ENCODE assay signal across 8 cellular contexts in genomic region chr1:154972213-154972516, GRCh38. TPM values are rescaled to one million over a fixed set of nuclear protein-coding genes. Genes with fewer than 3 reads are reported as not detected.
A peak's percentile ranks its signal among the peaks of the same experiment; 100 is the strongest.
DNase-seq lines count a peak whose midpoint lies in the region; ATAC-seq, FAIRE-seq and TF ChIP-seq lines count a peak whose summit lies in the region.

No MANE protein-coding gene starts in this region.

- peak overlapping the region; percentile 100 for H3K27ac ChIP-seq in HUES64 (ENCODE audit: low read depth, low read length)
- H3K27ac ChIP-seq in stomach, result peak overlapping the region; percentile 96 to 100 (median 99)

- H3K4me3 ChIP-seq in HUES64 (ENCODE audit: low read length) (peak overlapping the region; percentile 81), iPS-18c (ENCODE audit: insufficient read depth, low read depth, low read length) (peak overlapping the region; percentile 15; the same call in 1 of the 2 replicates), stomach (peak overlapping the region in 3 of 4 donors; percentile 7 to 70 (median 64))

- no peak for DNase-seq in activated naive CD8-positive, alpha-beta T cell treated with anti-CD3 and anti-CD28 coated beads, Interleukin-2, amount 10 ng/mL, durations not matched to agents 7 days and 5 days
- DNase-seq in stomach (no peak), MV-4-11 (lab: John Stamatoyannopoulos, UW) (no peak), Calu3 (no peak), GM19239 (ENCODE audit: insufficient read length, low spot score) (no peak), NCI-H1092 treated with DMSO at 0.1 percent for 48 hours (lab: John Stamatoyannopoulos, UW) (no peak)

- no TSS peak for BruUV-seq in Calu3 (replicated peaks; lab: Mats Ljungman, UMichigan)

- no peaks in the 10 kb centered on the region for H3K9me3 Mint-ChIP-seq in activated naive CD8-positive, alpha-beta T cell treated with anti-CD3 and anti-CD28 coated beads, Interleukin-2, amount 10 ng/mL, durations not matched to agents 7 days and 5 days
- H3K9me3 Mint-ChIP-seq in Calu3 (ENCODE audit: low read depth, unreplicated experiment), result no peaks in the 10 kb centered on the region

- CTCF ChIA-PET in Calu3 (lab: Charles Lee), result interaction anchor here (0.5 to 1.8 kb wide), 7 partner anchors 11 to 269 kb away, joined by 3 to 12 read pairs (median 5); partner anchors contain the start of gene PYGO2

- H3K9ac ChIP-seq in HUES64 (ENCODE audit: low read depth, low read length), result peak overlapping the region; percentile 90

- peak overlapping the region; percentile 46 for H3K27ac Mint-ChIP-seq in activated naive CD8-positive, alpha-beta T cell treated with anti-CD3 and anti-CD28 coated beads, Interleukin-2, amount 10 ng/mL, durations not matched to agents 7 days and 5 days
- no peak overlapping the region for H3K27ac Mint-ChIP-seq in Calu3 (ENCODE audit: unreplicated experiment)

- no peak for FAIRE-seq in GM19239 (lab: Jason Lieb, UNC)

- TF ChIP-seq CTCF in stomach (IDR thresholded peaks at IDR 0.05), result no peak
- TF ChIP-seq CTCF in Calu3 (IDR thresholded peaks at IDR 0.05; ENCODE audit: unreplicated experiment), result no peak

- H3K27me3 Mint-ChIP-seq in activated naive CD8-positive, alpha-beta T cell treated with anti-CD3 and anti-CD28 coated beads, Interleukin-2, amount 10 ng/mL, durations not matched to agents 7 days and 5 days, result no peaks in the 10 kb centered on the region
- no peaks in the 10 kb centered on the region for H3K27me3 Mint-ChIP-seq in Calu3 (ENCODE audit: unreplicated experiment)

- peaks cover 33% of the 10 kb centered on the region for H3K4me1 ChIP-seq in HUES64 (ENCODE audit: insufficient read depth, low read length)
- peaks cover 53 to 79% (median 65%) of the 10 kb centered on the region in 4 donors for H3K4me1 ChIP-seq in stomach

- intact Hi-C loops in stomach (cut with DNase I; ENCODE audit: low total_unique reads) (no loop called here), Calu3 (cut with micrococcal nuclease; ENCODE audit: unreplicated experiment) (loop anchor here (5.0 kb wide), 1 partner anchor 90 kb away; the partner anchor contains the start of gene EFNA4)

- H3K27me3 ChIP-seq in HUES64 (ENCODE audit: insufficient read depth, low read length) (no peaks in the 10 kb centered on the region), stomach (no peaks in the 10 kb centered on the region)

- TF ChIP-seq EP300 in stomach (IDR thresholded peaks at IDR 0.05), result no peak

- POLR2A ChIA-PET in activated naive CD8-positive, alpha-beta T cell treated with anti-CD3 and anti-CD28 coated beads, Interleukin-2, amount 10 ng/mL, durations not matched to agents 7 days and 5 days (lab: Charles Lee), result interaction anchor here (0.7 to 1.8 kb wide), 3 partner anchors 12 to 20 kb away, joined by 4 to 6 read pairs (median 4); partner anchors contain the start of gene PBXIP1

- no peak for ATAC-seq in activated naive CD8-positive, alpha-beta T cell treated with anti-CD3 and anti-CD28 coated beads, Interleukin-2, amount 10 ng/mL, durations not matched to agents 7 days and 5 days (ENCODE audit: low read depth)

- H3K4me3 Mint-ChIP-seq in activated naive CD8-positive, alpha-beta T cell treated with anti-CD3 and anti-CD28 coated beads, Interleukin-2, amount 10 ng/mL, durations not matched to agents 7 days and 5 days, result no peak overlapping the region
- no peak overlapping the region for H3K4me3 Mint-ChIP-seq in Calu3 (ENCODE audit: low read depth, unreplicated experiment)

- 22% methylated on average over 2 of the region's 3 CpGs for WGBS in HUES64
- WGBS in stomach, 5 donors, result 51 to 59% (median 51%) methylated on average over 3 of the region's 3 CpGs

- H3K4me1 Mint-ChIP-seq in activated naive CD8-positive, alpha-beta T cell treated with anti-CD3 and anti-CD28 coated beads, Interleukin-2, amount 10 ng/mL, durations not matched to agents 7 days and 5 days, result peaks cover 40% of the 10 kb centered on the region
- peaks cover 36% of the 10 kb centered on the region for H3K4me1 Mint-ChIP-seq in Calu3 (ENCODE audit: low read depth, unreplicated experiment)

- no peak for TF ChIP-seq POLR2A in stomach (IDR thresholded peaks at IDR 0.05)

- peaks cover 19% of the 10 kb centered on the region for H3K36me3 Mint-ChIP-seq in activated naive CD8-positive, alpha-beta T cell treated with anti-CD3 and anti-CD28 coated beads, Interleukin-2, amount 10 ng/mL, durations not matched to agents 7 days and 5 days
- H3K36me3 Mint-ChIP-seq in Calu3 (ENCODE audit: insufficient read depth, unreplicated experiment), result peaks cover 22% of the 10 kb centered on the region

- H3K9me3 ChIP-seq in HUES64 (ENCODE audit: insufficient read depth, low read depth, low read length) (no peaks in the 10 kb centered on the region), iPS-18c (ENCODE audit: control insufficient read depth, insufficient read depth, low read length) (no peaks in the 10 kb centered on the region), stomach (no peaks in the 10 kb centered on the region)

- peaks cover 13% of the 10 kb centered on the region for H3K36me3 ChIP-seq in HUES64 (ENCODE audit: insufficient read depth, low read length)
- H3K36me3 ChIP-seq in stomach, result peaks cover 9 to 28% (median 22%) of the 10 kb centered on the region in 4 donors

RNA-seq across cellular contexts. Expression of gene SHC1, which starts 1.6 kb away (rescaled TPM):
- polyA plus RNA-seq in HUES64 (2013, experiment 1 of 2), result 119 TPM
- 133 TPM for polyA plus RNA-seq in HUES64 (2013, experiment 2 of 2)
- total RNA-seq in activated naive CD8-positive, alpha-beta T cell treated with anti-CD3 and anti-CD28 coated beads, Interleukin-2, amount 10 ng/mL, durations not matched to agents 7 days and 5 days, result 10 to 100 TPM; 67.4 to 72.3 TPM
- 10 to 100 TPM; 23.2 to 81.1 (median 59.6) TPM for total RNA-seq in stomach
- 10 to 100 TPM; 43.7 to 58.8 (median 56.1) TPM for polyA plus RNA-seq in stomach
- total RNA-seq in Calu3 (2022), result 73.5 and 77.5 TPM in 2 replicates

RNA-seq across cellular contexts. Expression of gene CKS1B, which starts 2.3 kb away (rescaled TPM):
- polyA plus RNA-seq in HUES64 (2013, experiment 1 of 2), result 351 TPM
- 391 TPM for polyA plus RNA-seq in HUES64 (2013, experiment 2 of 2)
- total RNA-seq in activated naive CD8-positive, alpha-beta T cell treated with anti-CD3 and anti-CD28 coated beads, Interleukin-2, amount 10 ng/mL, durations not matched to agents 7 days and 5 days, result 100 to 1,000 TPM; 112 to 114 TPM
- 10 to 100 TPM in 2 of 5 donors, 1 to 10 TPM in 3; 4.7 to 36.1 (median 5.2) TPM for total RNA-seq in stomach
- 10 to 100 TPM; 40.9 to 73.3 (median 63.9) TPM for polyA plus RNA-seq in stomach
- 182 and 230 TPM in 2 replicates for total RNA-seq in Calu3 (2022)

RNA-seq across cellular contexts. Expression of gene PYGO2, which starts 10.6 kb away (rescaled TPM):
- 25.9 TPM for polyA plus RNA-seq in HUES64 (2013, experiment 1 of 2)
- 29.4 TPM for polyA plus RNA-seq in HUES64 (2013, experiment 2 of 2)
- 10 to 100 TPM; 55.3 TPM for total RNA-seq in activated naive CD8-positive, alpha-beta T cell treated with anti-CD3 and anti-CD28 coated beads, Interleukin-2, amount 10 ng/mL, durations not matched to agents 7 days and 5 days
- total RNA-seq in stomach, result 10 to 100 TPM in 4 of 5 donors, 1 to 10 TPM in 1; 8.1 to 75.3 (median 36.2) TPM
- 10 to 100 TPM; 12.2 to 19.8 (median 16.1) TPM for polyA plus RNA-seq in stomach
- 43.6 and 45.6 TPM in 2 replicates for total RNA-seq in Calu3 (2022)

RNA-seq across cellular contexts. Expression of gene FLAD1, which starts 11.0 kb away (rescaled TPM):
- polyA plus RNA-seq in HUES64 (2013, experiment 1 of 2), result 58.3 TPM
- 49.8 TPM for polyA plus RNA-seq in HUES64 (2013, experiment 2 of 2)
- 10 to 100 TPM; 46.2 to 48.9 TPM for total RNA-seq in activated naive CD8-positive, alpha-beta T cell treated with anti-CD3 and anti-CD28 coated beads, Interleukin-2, amount 10 ng/mL, durations not matched to agents 7 days and 5 days
- total RNA-seq in stomach (10 to 100 TPM; 14.1 to 76.5 (median 54.8) TPM), Calu3 (2022) (74.3 and 75.1 TPM in 2 replicates)
- 10 to 100 TPM; 31.4 to 43.8 (median 40.4) TPM for polyA plus RNA-seq in stomach

RNA-seq across cellular contexts. Expression of gene PBXIP1, which starts 16.3 kb away (rescaled TPM):
- 13.2 TPM for polyA plus RNA-seq in HUES64 (2013, experiment 1 of 2)
- 18.5 TPM for polyA plus RNA-seq in HUES64 (2013, experiment 2 of 2)
- total RNA-seq in activated naive CD8-positive, alpha-beta T cell treated with anti-CD3 and anti-CD28 coated beads, Interleukin-2, amount 10 ng/mL, durations not matched to agents 7 days and 5 days, result 100 to 1,000 TPM; 149 to 155 TPM
- total RNA-seq in stomach (100 to 1,000 TPM in 1 of 5 donors, 10 to 100 TPM in 4; 66.5 to 123 (median 81.1) TPM), Calu3 (2022) (48.1 and 49.6 TPM in 2 replicates)
- polyA plus RNA-seq in stomach, result 10 to 100 TPM; 19.7 to 59.0 (median 33.4) TPM

Comparison
In these comparisons a context has a peak if more than half of its experiments do, and no peak if none do; other contexts are left out.
1. H3K4me3 ChIP-seq: peak in every context shown above with its lines; median percentile 81 in HUES64; 64 in stomach; 15 in iPS-18c.